24 cellular contexts compared by ENCODE assay signal in the genomic region with DNA sequence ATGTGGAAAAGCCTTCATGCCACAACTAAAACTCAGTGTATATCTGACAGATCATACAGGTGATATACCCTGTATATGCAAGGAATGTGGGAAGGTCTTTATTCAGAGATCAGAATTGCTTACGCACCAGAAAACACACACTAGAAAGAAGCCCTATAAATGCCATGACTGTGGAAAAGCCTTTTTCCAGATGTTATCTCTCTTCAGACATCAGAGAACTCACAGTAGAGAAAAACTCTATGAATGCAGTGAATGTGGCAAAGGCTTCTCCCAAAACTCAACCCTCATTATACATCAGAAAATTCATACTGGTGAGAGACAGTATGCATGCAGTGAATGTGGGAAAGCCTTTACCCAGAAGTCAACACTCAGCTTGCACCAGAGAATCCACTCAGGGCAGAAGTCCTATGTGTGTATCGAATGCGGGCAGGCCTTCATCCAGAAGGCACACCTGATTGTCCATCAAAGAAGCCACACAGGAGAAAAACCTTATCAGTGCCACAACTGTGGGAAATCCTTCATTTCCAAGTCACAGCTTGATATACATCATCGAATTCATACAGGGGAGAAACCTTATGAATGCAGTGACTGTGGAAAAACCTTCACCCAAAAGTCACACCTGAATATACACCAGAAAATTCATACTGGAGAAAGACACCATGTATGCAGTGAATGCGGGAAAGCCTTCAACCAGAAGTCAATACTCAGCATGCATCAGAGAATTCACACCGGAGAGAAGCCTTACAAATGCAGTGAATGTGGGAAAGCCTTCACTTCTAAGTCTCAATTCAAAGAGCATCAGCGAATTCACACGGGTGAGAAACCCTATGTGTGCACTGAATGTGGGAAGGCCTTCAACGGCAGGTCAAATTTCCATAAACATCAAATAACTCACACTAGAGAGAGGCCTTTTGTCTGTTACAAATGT. TPM values are rescaled to one million over a fixed set of nuclear protein-coding genes. Genes with fewer than 3 reads are reported as not detected.
"Had no signal": no experiment of that assay in that cellular context is flagged by ENCODE, and none has a peak within 500 bp of the region (broad histone marks: within the 10 kb centered on the region; RNA-seq: fewer than 3 reads in every experiment).

No MANE protein-coding gene starts in this region.

- H3K27me3 Mint-ChIP-seq: activated CD4-positive, alpha-beta memory T cell treated with anti-CD3 and anti-CD28 coated beads for 36 hours; activated CD4-positive, alpha-beta T cell treated with anti-CD3 and anti-CD28 coated beads, Interleukin-2, amount 10 ng/mL, durations not matched to agents 7 days and 5 days; activated naive CD8-positive, alpha-beta T cell; T-cell had no signal

- DNase-seq: activated CD4-positive, alpha-beta memory T cell treated with anti-CD3 and anti-CD28 coated beads for 36 hours; activated CD4-positive, alpha-beta T cell treated with anti-CD3 and anti-CD28 coated beads, Interleukin-2, amount 10 ng/mL, durations not matched to agents 7 days and 5 days; activated CD4-positive, CD25-positive, alpha-beta regulatory T cell; activated CD8-positive, alpha-beta memory T cell treated with anti-CD3 and anti-CD28 coated beads for 24 hours; activated gamma-delta T cell; activated naive CD4-positive, alpha-beta T cell treated with anti-CD3 and anti-CD28 coated beads for 36 hours; activated T-cell treated with anti-CD3 and anti-CD28 coated beads, Interleukin-2, amount 50 U/mL, for 4 hours; brain microvascular endothelial cell; Karpas-422; NCI-H1105 treated with DMSO at 0.1 percent for 48 hours; NCI-H1436 treated with DMSO at 0.1 percent for 48 hours; NCI-H187; NCI-H2081; NCI-H446; NCI-H524; PC-9; SIG-M5; T-cell; T-helper 2 cell had no signal

- H3K4me2 ChIP-seq: PC-9 had no signal

- H3K27ac ChIP-seq: brain microvascular endothelial cell, cardiac muscle cell, PC-9, SK-N-MC, VCaP had no signal

- H3K27ac Mint-ChIP-seq: activated CD4-positive, alpha-beta memory T cell treated with anti-CD3 and anti-CD28 coated beads for 36 hours; activated CD4-positive, alpha-beta T cell treated with anti-CD3 and anti-CD28 coated beads, Interleukin-2, amount 10 ng/mL, durations not matched to agents 7 days and 5 days; activated naive CD4-positive, alpha-beta T cell treated with anti-CD3 and anti-CD28 coated beads for 36 hours; activated naive CD8-positive, alpha-beta T cell; T-cell had no signal

- H3K4me3 ChIP-seq: cardiac muscle cell, PC-9, SK-N-MC had no signal

- H3K27me3 ChIP-seq: brain microvascular endothelial cell, cardiac muscle cell had no signal

- H2AFZ ChIP-seq: PC-9 had no signal

- H3K4me3 Mint-ChIP-seq: activated CD4-positive, alpha-beta memory T cell treated with anti-CD3 and anti-CD28 coated beads for 36 hours; activated CD4-positive, alpha-beta T cell treated with anti-CD3 and anti-CD28 coated beads, Interleukin-2, amount 10 ng/mL, durations not matched to agents 7 days and 5 days; activated naive CD4-positive, alpha-beta T cell treated with anti-CD3 and anti-CD28 coated beads for 36 hours; activated naive CD8-positive, alpha-beta T cell; activated T-cell treated with anti-CD3 and anti-CD28 coated beads, Interleukin-2, amount 50 U/mL, for 4 hours; T-cell had no signal

RNA-seq across cellular contexts. Expression of a gene that starts 42.7 kb away (rescaled TPM):
- total RNA-seq: activated CD4-positive, alpha-beta memory T cell treated with anti-CD3 and anti-CD28 coated beads for 36 hours; activated CD4-positive, alpha-beta T cell treated with anti-CD3 and anti-CD28 coated beads, Interleukin-2, amount 10 ng/mL, durations not matched to agents 7 days and 5 days; cardiac muscle cell; PC-9; RPMI7951 had no signal
- polyA plus RNA-seq: cardiac muscle cell had no signal

RNA-seq across cellular contexts. Expression of a gene that starts 56.1 kb away (rescaled TPM):
- total RNA-seq: activated CD4-positive, alpha-beta memory T cell treated with anti-CD3 and anti-CD28 coated beads for 36 hours; activated naive CD4-positive, alpha-beta T cell treated with anti-CD3 and anti-CD28 coated beads for 36 hours; cardiac muscle cell; PC-9; RPMI7951 had no signal
- polyA plus RNA-seq: cardiac muscle cell had no signal

RNA-seq across cellular contexts. Expression of a gene that starts 59.1 kb away (rescaled TPM):
- total RNA-seq: activated CD4-positive, alpha-beta memory T cell treated with anti-CD3 and anti-CD28 coated beads for 36 hours; activated CD4-positive, alpha-beta T cell treated with anti-CD3 and anti-CD28 coated beads, Interleukin-2, amount 10 ng/mL, durations not matched to agents 7 days and 5 days; activated naive CD4-positive, alpha-beta T cell treated with anti-CD3 and anti-CD28 coated beads for 36 hours; activated T-cell treated with anti-CD3 and anti-CD28 coated beads, Interleukin-2, amount 50 U/mL, for 4 hours; cardiac muscle cell; PC-9; RPMI7951 had no signal
- polyA plus RNA-seq: cardiac muscle cell had no signal
